ENCODE assay signal across 8 cellular contexts in the genomic region with DNA sequence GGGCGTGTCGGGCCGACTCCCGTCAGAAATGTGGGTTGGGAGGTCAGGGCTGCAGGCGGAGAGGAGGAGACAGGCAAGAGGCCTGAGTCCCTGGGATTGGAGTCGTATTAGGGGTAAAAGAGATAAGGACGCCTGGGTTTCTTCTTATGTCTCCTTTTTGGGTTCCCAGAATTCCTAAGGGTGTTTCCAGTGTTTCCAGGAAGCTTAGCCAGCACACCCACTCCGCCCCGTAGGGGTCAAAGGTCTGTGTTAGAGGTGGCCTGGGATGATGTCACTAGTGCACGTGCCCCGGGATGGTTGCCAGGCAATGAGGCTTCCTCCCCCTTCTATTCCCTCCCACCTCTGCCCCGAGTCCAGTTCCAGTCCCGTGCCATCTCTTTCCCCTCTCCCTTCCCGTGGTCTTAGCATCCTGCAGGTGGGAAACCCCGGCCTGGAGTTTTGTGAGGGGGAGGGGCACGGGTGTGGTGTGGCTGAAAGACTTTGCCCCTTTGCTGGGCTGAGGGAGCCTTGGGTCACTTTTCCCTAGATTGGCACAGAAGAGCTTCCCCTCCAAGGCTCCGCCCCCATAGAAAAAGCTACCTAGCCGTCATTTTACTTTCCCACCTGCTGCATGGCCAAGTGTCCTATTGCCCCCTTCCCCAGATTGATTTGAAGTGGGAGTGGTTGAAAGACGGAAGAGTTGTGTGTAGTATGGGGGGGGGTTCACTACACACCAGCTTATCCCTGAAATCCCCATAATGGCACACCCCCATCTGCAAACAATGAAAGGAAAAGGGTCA. TPM values are rescaled to one million over a fixed set of nuclear protein-coding genes. Genes with fewer than 3 reads are reported as not detected.
DNase-seq lines count a peak whose midpoint lies in the region; ATAC-seq, FAIRE-seq and TF ChIP-seq lines count a peak whose summit lies in the region.

No MANE protein-coding gene starts in this region.

- TF ChIP-seq EP300 in GM12878 (IDR thresholded peaks at IDR 0.05; ENCODE audit: borderline replicate concordance in 1 of 2, control insufficient read depth in 1 of 2, low read depth in 2 of 2, low read length in 2 of 2) = peak; percentile 26 to 60; a peak in 2 of 4 replicates

- peak; percentile 93 for FAIRE-seq in GM12891 (lab: Jason Lieb, UNC)
- FAIRE-seq in GM12878 (lab: Jason Lieb, UNC) = peak; percentile 75

- POLR2A ChIA-PET in GM12878 (lab: Charles Lee) = interaction anchor here (0.7 to 4.9 kb wide), 8 partner anchors 7 to 292 kb away, joined by 3 to 49 read pairs (median 4); a partner anchor contains a TSS

- H3K4me2 ChIP-seq in GM12878 (ENCODE audit: control insufficient read depth, insufficient read depth) = peak overlapping the region; percentile 98
- H3K4me2 ChIP-seq in hepatocyte = peak overlapping the region; percentile 94

- under 1% methylated on average over 19 of the region's 19 CpGs for WGBS in GM12878 (ENCODE audit: insufficient coverage, insufficient replicate concordance, low lambda C conversion rate, missing lambda C conversion rate)
- 0% methylated on average over 18 of the region's 19 CpGs for WGBS in hepatocyte (ENCODE audit: low lambda C conversion rate, missing lambda C conversion rate)
- 2% methylated on average over 19 of the region's 19 CpGs for WGBS in prostate gland

- TF ChIP-seq POLR2A in GM12891 (IDR thresholded peaks at IDR 0.05; ENCODE audit: low read depth, low read length) (no peak), GM12878 (IDR thresholded peaks at IDR 0.05; ENCODE audit: low read depth, low read length) (0 out of 2 replicates have a peak, but pooled peaks have one; percentile 16), prostate gland (IDR thresholded peaks at IDR 0.05) (no peak)

- H2AFZ ChIP-seq in GM12878 (ENCODE audit: control insufficient read depth, low read depth, low read length) (no peak overlapping the region; the same call in 1 of the 2 replicates), hepatocyte (peak overlapping the region; percentile 6)

- H4K20me1 ChIP-seq in GM12878 (ENCODE audit: control insufficient read depth, insufficient read depth) (no peaks in the 10 kb centered on the region; the same call in 1 of the 2 replicates), hepatocyte (ENCODE audit: insufficient read depth, poor library complexity, severe bottlenecking) (peaks cover 25% of the 10 kb centered on the region)

- in situ Hi-C loops in GM12878 (cut with MboI) = no loop called here

- RAD21 ChIA-PET in GM12878 (lab: Charles Lee; ENCODE audit: unreplicated experiment) = interaction anchor here (1.2 to 5.4 kb wide), 7 partner anchors 14 to 153 kb away, joined by 3 to 44 read pairs (median 4); a partner anchor contains a TSS

- H3K36me3 ChIP-seq in GM12878 (ENCODE audit: control insufficient read depth in 2 of 2, insufficient read depth in 2 of 2, low read length in 1 of 2) (peaks cover 0 to 5% of the 10 kb centered on the region in 2 experiments; a peak in 1 of 4 replicates), hepatocyte (replicated peaks; ENCODE audit: insufficient read depth, low read depth) (no peaks in the 10 kb centered on the region), prostate gland (no peaks in the 10 kb centered on the region)

- SMC1A ChIA-PET in GM12878 (lab: Charles Lee; ENCODE audit: uncharacterized antibody, unreplicated experiment) = interaction anchor here (0.9 to 3.3 kb wide), 5 partner anchors 8 to 20 kb away, joined by 3 to 22 read pairs (median 5); a partner anchor contains a TSS

- peak; percentile 20 for ATAC-seq in GM12878
- no peak for ATAC-seq in GM19324 (IDR thresholded peaks at IDR 0.05; ENCODE audit: low FRiP score, unreplicated experiment)
- no peak for ATAC-seq in HG03039 (IDR thresholded peaks at IDR 0.05; ENCODE audit: unreplicated experiment)

- no TSS peak for BruUV-seq in GM12878 (replicated peaks; lab: Mats Ljungman, UMichigan)

- no peak for TF ChIP-seq RAD21 in GM12878 (IDR thresholded peaks at IDR 0.05; ENCODE audit: insufficient read depth, low read depth, low read length)

- H3K27ac ChIP-seq in GM12878 (ENCODE audit: control insufficient read depth, insufficient read depth) (peak overlapping the region; percentile 76), hepatocyte (peak overlapping the region; percentile 99), prostate gland (peak overlapping the region; percentile 95 to 98)

- intact Hi-C loops in GM12878 (cut with micrococcal nuclease; ENCODE audit: unreplicated experiment) = no loop called here
- intact Hi-C loops in prostate gland (cut with DNase I) = loop anchor here (10.0 kb wide), 1 partner anchor 602 kb away; a partner anchor contains a TSS

- H3K4me1 ChIP-seq in GM12878 (ENCODE audit: control insufficient read depth, insufficient read depth, low read length) (peaks cover 30% of the 10 kb centered on the region), hepatocyte (ENCODE audit: insufficient read depth) (peaks cover 36% of the 10 kb centered on the region), prostate gland (replicated peaks) (peaks cover 22% of the 10 kb centered on the region)

- H3K79me2 ChIP-seq in GM12878 (ENCODE audit: control insufficient read depth, insufficient read depth, low read length) (peaks cover 42% of the 10 kb centered on the region), hepatocyte (peaks cover 37% of the 10 kb centered on the region)

- H3K27me3 ChIP-seq in GM12878 (replicated peaks in 1 of 2; ENCODE audit: control insufficient read depth in 2 of 2, insufficient read depth in 2 of 2, low read length in 1 of 2) (no peaks in the 10 kb centered on the region), hepatocyte (no peaks in the 10 kb centered on the region), prostate gland (replicated peaks; ENCODE audit: insufficient read depth) (no peaks in the 10 kb centered on the region)

- H3K9me2 ChIP-seq in hepatocyte (replicated peaks; ENCODE audit: insufficient read depth) = no peaks in the 10 kb centered on the region

- H3K4me3 ChIP-seq in GM12878 = peak overlapping the region; percentile 100
- peak overlapping the region; percentile 58 for H3K4me3 ChIP-seq in hepatocyte
- H3K4me3 ChIP-seq in prostate gland = peak overlapping the region; percentile 75 to 83

- no peak for DNase-seq in GM12891 (ENCODE audit: insufficient read length, low spot score)
- peak; percentile 97 for DNase-seq in NCI-H1694 (lab: John Stamatoyannopoulos, UW)
- DNase-seq in SW480 (ENCODE audit: low spot score) = peak; percentile 99
- DNase-seq in GM12878 (ENCODE audit: low read depth, low spot score) = peak; percentile 73
- DNase-seq in hepatocyte (ENCODE audit: low spot score) = peak; percentile 98
- DNase-seq in prostate gland (ENCODE audit: low spot score) = peak; percentile 58

- TF ChIP-seq CTCF in GM12878 (IDR thresholded peaks at IDR 0.05 in 2 of 3, conservative IDR thresholded peaks at IDR 0.05 in 1 of 3; ENCODE audit: control insufficient read depth in 2 of 3, extremely low read depth in 1 of 3, insufficient read depth in 1 of 3, low read depth in 3 of 3, low read length in 3 of 3) (no peak), hepatocyte (IDR thresholded peaks at IDR 0.05; ENCODE audit: poor library complexity) (no peak), prostate gland (IDR thresholded peaks at IDR 0.05) (no peak)

- H3K9me3 ChIP-seq in GM12878 (replicated peaks; ENCODE audit: control insufficient read depth, insufficient read depth, low read length) (no peaks in the 10 kb centered on the region), hepatocyte (ENCODE audit: low read depth) (no peaks in the 10 kb centered on the region), prostate gland (no peaks in the 10 kb centered on the region)

- CTCF ChIA-PET in GM12878 (lab: Yijun Ruan, JAX) = interaction anchor here (0.8 to 5.9 kb wide), 8 partner anchors 9 to 154 kb away, joined by 3 to 57 read pairs (median 6); a partner anchor contains a TSS

- peak overlapping the region; percentile 81 for H3K9ac ChIP-seq in GM12878 (ENCODE audit: control insufficient read depth, insufficient read depth, low read length)

RNA-seq across cellular contexts. Expression of a gene that starts 2.8 kb away (rescaled TPM):
- polyA plus RNA-seq in GM12891 (2012; ENCODE audit: low read depth, missing spikeins) = 13.5 TPM
- 30.6 and 36.2 TPM in 2 replicates for total RNA-seq in GM12878 (2013; cell fraction: nucleolus; rRNA removed)
- total RNA-seq in GM12878 (2014; rRNA removed) (1.2 and 9.8 TPM in 2 replicates), GM12878 (2014; rRNA removed; fragmentation: Illumina TruSeq; extraction: Trizol) (1.7 and 6.3 TPM in 2 replicates), GM12878 (2021) (19.7 and 21.4 TPM in 2 replicates), hepatocyte (3.3 and 5.9 TPM in 2 replicates), prostate gland (10 to 100 TPM; 12.7 to 30.2 TPM)
- 2.1 TPM for polyA plus RNA-seq in GM12878 (2011; ENCODE audit: low read depth)
- polyA plus RNA-seq in GM12878 (2011; rRNA removed) (1.3 and 2.4 TPM in 2 replicates), GM12878 (2014; fragmentation: Illumina TruSeq; extraction: Trizol) (0.92 and 2.1 TPM in 2 replicates), GM12878 (2014; fragmentation: Nextera tagmentation; extraction: Ambion mirVana) (under 1 TPM; 0.05 to 0.07 TPM), GM12878 (2014; rRNA removed) (4.4 and 33.5 TPM in 2 replicates), GM12878 (2016; fragmentation: Nextera tagmentation; extraction: Ambion mirVana) (1 to 10 TPM in 1 of 2 experiments, under 1 TPM in 1; 0.91 to 1.7 TPM), hepatocyte (10.2 and 11.3 TPM in 2 replicates)
- polyA plus RNA-seq in GM12878 (2011; cell fraction: cytosol; rRNA removed) = 1.3 and 1.6 TPM in 2 replicates
- 16.6 and 37.4 TPM in 2 replicates for polyA plus RNA-seq in GM12878 (2011; cell fraction: nucleus; rRNA removed)
- 12.8 and 15.1 TPM in 2 replicates for polyA plus RNA-seq in GM12878 (2012)
- 11.1 and 16.4 TPM in 2 replicates for polyA minus RNA-seq in GM12878 (2011; rRNA and poly(A)+ RNA removed)
- polyA minus RNA-seq in GM12878 (2011; cell fraction: cytosol; rRNA and poly(A)+ RNA removed) = 4.5 and 4.7 TPM in 2 replicates
- 28.2 and 41.9 TPM in 2 replicates for polyA minus RNA-seq in GM12878 (2011; cell fraction: nucleus; rRNA and poly(A)+ RNA removed)

RNA-seq across cellular contexts. Expression of a gene that starts 18.1 kb away (rescaled TPM):
- polyA plus RNA-seq in GM12891 (2012; ENCODE audit: low read depth, missing spikeins) = 1.1 TPM
- total RNA-seq in GM12878 (2013; cell fraction: nucleolus; rRNA removed) = 3.8 and 4.1 TPM in 2 replicates
- total RNA-seq in GM12878 (2014; rRNA removed) (0.16 and 0.62 TPM in 2 replicates), GM12878 (2014; rRNA removed; fragmentation: Illumina TruSeq; extraction: Trizol) (0.28 TPM in 1 of 2 replicates, not detected in the other), GM12878 (2021) (0.69 and 1.1 TPM in 2 replicates), hepatocyte (59.6 and 73.3 TPM in 2 replicates), prostate gland (10 to 100 TPM; 11.1 to 15.7 TPM)
- not detected for polyA plus RNA-seq in GM12878 (2011; ENCODE audit: low read depth)
- polyA plus RNA-seq in GM12878 (2011; rRNA removed) (0.20 TPM in 1 of 2 replicates, not detected in the other), GM12878 (2014; fragmentation: Illumina TruSeq; extraction: Trizol) (0.21 TPM in 1 of 2 replicates, not detected in the other), GM12878 (2014; fragmentation: Nextera tagmentation; extraction: Ambion mirVana) (not detected), GM12878 (2014; rRNA removed) (0.22 and 2.2 TPM in 2 replicates), GM12878 (2016; fragmentation: Nextera tagmentation; extraction: Ambion mirVana) (under 1 TPM in 1 of 2 experiments, not detected in 1; 0.24 TPM), hepatocyte (241 and 328 TPM in 2 replicates)
- polyA plus RNA-seq in GM12878 (2011; cell fraction: cytosol; rRNA removed) = 0.17 and 0.27 TPM in 2 replicates
- polyA plus RNA-seq in GM12878 (2011; cell fraction: nucleus; rRNA removed) = 3.4 and 5.0 TPM in 2 replicates
- polyA plus RNA-seq in GM12878 (2012) = 1.2 TPM in 2 replicates
- not detected in 2 replicates for polyA minus RNA-seq in GM12878 (2011; rRNA and poly(A)+ RNA removed)
- polyA minus RNA-seq in GM12878 (2011; cell fraction: cytosol; rRNA and poly(A)+ RNA removed) = not detected in 2 replicates
- polyA minus RNA-seq in GM12878 (2011; cell fraction: nucleus; rRNA and poly(A)+ RNA removed) = 0.97 and 1.9 TPM in 2 replicates

RNA-seq across cellular contexts. Expression of a gene that starts 20.6 kb away (rescaled TPM):
- polyA plus RNA-seq in GM12891 (2012; ENCODE audit: low read depth, missing spikeins) = 137 TPM
- 5.1 and 8.1 TPM in 2 replicates for total RNA-seq in GM12878 (2013; cell fraction: nucleolus; rRNA removed)
- total RNA-seq in GM12878 (2014; rRNA removed) (197 and 248 TPM in 2 replicates), GM12878 (2014; rRNA removed; fragmentation: Illumina TruSeq; extraction: Trizol) (98.5 and 108 TPM in 2 replicates), GM12878 (2021) (112 and 116 TPM in 2 replicates), hepatocyte (49.2 and 66.0 TPM in 2 replicates), prostate gland (100 to 1,000 TPM in 1 of 2 donors, 10 to 100 TPM in 1; 74.6 to 163 TPM)
- polyA plus RNA-seq in GM12878 (2011; ENCODE audit: low read depth) = 18.5 TPM
- polyA plus RNA-seq in GM12878 (2011; rRNA removed) (28.4 and 82.1 TPM in 2 replicates), GM12878 (2014; fragmentation: Illumina TruSeq; extraction: Trizol) (2.7 and 31.5 TPM in 2 replicates), GM12878 (2014; fragmentation: Nextera tagmentation; extraction: Ambion mirVana) (100 to 1,000 TPM; 206 to 231 TPM), GM12878 (2014; rRNA removed) (223 and 292 TPM in 2 replicates), GM12878 (2016; fragmentation: Nextera tagmentation; extraction: Ambion mirVana) (100 to 1,000 TPM; 323 to 337 TPM), hepatocyte (147 and 154 TPM in 2 replicates)
- 113 and 206 TPM in 2 replicates for polyA plus RNA-seq in GM12878 (2011; cell fraction: cytosol; rRNA removed)
- polyA plus RNA-seq in GM12878 (2011; cell fraction: nucleus; rRNA removed) = 131 and 137 TPM in 2 replicates
- polyA plus RNA-seq in GM12878 (2012) = 83.2 and 107 TPM in 2 replicates
- 15.4 and 31.2 TPM in 2 replicates for polyA minus RNA-seq in GM12878 (2011; rRNA and poly(A)+ RNA removed)
- polyA minus RNA-seq in GM12878 (2011; cell fraction: cytosol; rRNA and poly(A)+ RNA removed) = 64.1 and 73.8 TPM in 2 replicates
- polyA minus RNA-seq in GM12878 (2011; cell fraction: nucleus; rRNA and poly(A)+ RNA removed) = 21.2 and 34.0 TPM in 2 replicates

RNA-seq across cellular contexts. Expression of a gene that starts 21.0 kb away (rescaled TPM):
- 3.7 TPM for polyA plus RNA-seq in GM12891 (2012; ENCODE audit: low read depth, missing spikeins)
- total RNA-seq in GM12878 (2013; cell fraction: nucleolus; rRNA removed) = 6.3 and 10.0 TPM in 2 replicates
- total RNA-seq in GM12878 (2014; rRNA removed) = 6.8 and 8.4 TPM in 2 replicates
- 5.8 and 6.6 TPM in 2 replicates for total RNA-seq in GM12878 (2014; rRNA removed; fragmentation: Illumina TruSeq; extraction: Trizol)
- 7.7 and 7.9 TPM in 2 replicates for total RNA-seq in GM12878 (2021)
- polyA plus RNA-seq in GM12878 (2011; ENCODE audit: low read depth) = 2.1 TPM
- 6.1 and 7.3 TPM in 2 replicates for polyA plus RNA-seq in GM12878 (2011; rRNA removed)
- polyA plus RNA-seq in GM12878 (2011; cell fraction: cytosol; rRNA removed) = 5.0 and 6.7 TPM in 2 replicates
- polyA plus RNA-seq in GM12878 (2011; cell fraction: nucleus; rRNA removed) = 3.3 and 4.2 TPM in 2 replicates
- 4.1 and 5.5 TPM in 2 replicates for polyA plus RNA-seq in GM12878 (2012)
- 8.7 and 10.7 TPM in 2 replicates for polyA plus RNA-seq in GM12878 (2014; fragmentation: Illumina TruSeq; extraction: Trizol)
- 1 to 10 TPM; 1.6 TPM for polyA plus RNA-seq in GM12878 (2014; fragmentation: Nextera tagmentation; extraction: Ambion mirVana)
- polyA plus RNA-seq in GM12878 (2014; rRNA removed) = 6.9 and 8.1 TPM in 2 replicates
- polyA plus RNA-seq in GM12878 (2016; fragmentation: Nextera tagmentation; extraction: Ambion mirVana) = 1 to 10 TPM; 4.3 to 5.0 TPM
- 3.7 and 6.3 TPM in 2 replicates for polyA minus RNA-seq in GM12878 (2011; rRNA and poly(A)+ RNA removed)
- polyA minus RNA-seq in GM12878 (2011; cell fraction: cytosol; rRNA and poly(A)+ RNA removed) = 1.6 and 2.4 TPM in 2 replicates
- 3.1 and 11.2 TPM in 2 replicates for polyA minus RNA-seq in GM12878 (2011; cell fraction: nucleus; rRNA and poly(A)+ RNA removed)
- 9.1 and 14.1 TPM in 2 replicates for total RNA-seq in hepatocyte
- 12.2 and 15.1 TPM in 2 replicates for polyA plus RNA-seq in hepatocyte
- total RNA-seq in prostate gland = 10 to 100 TPM in 1 of 2 donors, 1 to 10 TPM in 1; 5.7 to 20.8 TPM

RNA-seq across cellular contexts. Expression of a gene that starts 51.8 kb away (rescaled TPM):
- polyA plus RNA-seq in GM12891 (2012; ENCODE audit: low read depth, missing spikeins) = 76.4 TPM
- 85.9 and 102 TPM in 2 replicates for total RNA-seq in GM12878 (2013; cell fraction: nucleolus; rRNA removed)
- total RNA-seq in GM12878 (2014; rRNA removed) (53.9 and 58.8 TPM in 2 replicates), GM12878 (2014; rRNA removed; fragmentation: Illumina TruSeq; extraction: Trizol) (36.8 and 37.4 TPM in 2 replicates), GM12878 (2021) (77.5 and 86.8 TPM in 2 replicates), hepatocyte (65.6 and 75.3 TPM in 2 replicates), prostate gland (100 to 1,000 TPM; 166 to 196 TPM)
- polyA plus RNA-seq in GM12878 (2011; ENCODE audit: low read depth) = 32.2 TPM
- polyA plus RNA-seq in GM12878 (2011; rRNA removed) (32.2 and 40.8 TPM in 2 replicates), GM12878 (2014; fragmentation: Illumina TruSeq; extraction: Trizol) (53.9 and 56.1 TPM in 2 replicates), GM12878 (2014; fragmentation: Nextera tagmentation; extraction: Ambion mirVana) (1 to 10 TPM; 1.4 to 3.3 TPM), GM12878 (2014; rRNA removed) (55.1 and 69.0 TPM in 2 replicates), GM12878 (2016; fragmentation: Nextera tagmentation; extraction: Ambion mirVana) (10 to 100 TPM; 13.2 to 14.4 TPM), hepatocyte (41.2 and 49.4 TPM in 2 replicates)
- 54.9 and 68.6 TPM in 2 replicates for polyA plus RNA-seq in GM12878 (2011; cell fraction: cytosol; rRNA removed)
- 210 and 271 TPM in 2 replicates for polyA plus RNA-seq in GM12878 (2011; cell fraction: nucleus; rRNA removed)
- 61.0 and 78.0 TPM in 2 replicates for polyA plus RNA-seq in GM12878 (2012)
- 62.9 and 77.4 TPM in 2 replicates for polyA minus RNA-seq in GM12878 (2011; rRNA and poly(A)+ RNA removed)
- polyA minus RNA-seq in GM12878 (2011; cell fraction: cytosol; rRNA and poly(A)+ RNA removed) = 29.1 and 43.7 TPM in 2 replicates
- polyA minus RNA-seq in GM12878 (2011; cell fraction: nucleus; rRNA and poly(A)+ RNA removed) = 36.8 and 69.3 TPM in 2 replicates
